ENCODE assay signal across 17 cellular contexts in the genomic region with DNA sequence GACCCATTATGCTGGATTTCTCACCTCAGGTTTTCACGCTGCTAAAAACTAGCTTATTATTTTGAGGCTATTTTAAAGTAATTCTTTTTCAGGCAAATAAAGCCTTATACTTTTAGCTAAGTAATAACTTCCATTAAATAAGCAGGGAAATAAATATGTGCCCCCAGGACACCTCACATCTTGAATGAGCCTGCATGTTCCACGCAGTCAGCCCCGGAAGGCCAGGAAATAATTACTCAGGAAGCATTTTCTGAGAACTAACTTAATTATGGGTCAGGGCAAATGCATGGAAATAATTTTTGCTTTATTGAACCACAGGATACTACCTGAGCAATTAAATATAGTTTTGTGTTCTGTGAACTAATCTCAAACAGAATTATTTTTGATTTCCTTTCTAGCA. TPM values are rescaled to one million over a fixed set of nuclear protein-coding genes. Genes with fewer than 3 reads are reported as not detected.
DNase-seq lines count a peak whose midpoint lies in the region; ATAC-seq and TF ChIP-seq lines count a peak whose summit lies in the region.
"Had no signal": no experiment of that assay in that cellular context is flagged by ENCODE, and none has a peak within 500 bp of the region (broad histone marks: within the 10 kb centered on the region; RNA-seq: fewer than 3 reads in every experiment).

No MANE protein-coding gene starts in this region.

- H3K4me2 ChIP-seq in OCI-LY7 (ENCODE audit: low read length) = no peak overlapping the region
- H3K4me2 ChIP-seq: GM23338 had no signal

- no peaks in the 10 kb centered on the region for H3K36me3 ChIP-seq in BE2C
- H3K36me3 ChIP-seq in OCI-LY7 (ENCODE audit: insufficient read depth, low read length) = peaks cover 89% of the 10 kb centered on the region

- no peak for TF ChIP-seq CTCF in BE2C (IDR thresholded peaks at IDR 0.05; ENCODE audit: low read depth, low read length)
- TF ChIP-seq CTCF in OCI-LY7 (conservative IDR thresholded peaks at IDR 0.05; ENCODE audit: low read length) = no peak

- DNase-seq in NCI-H1105 treated with DMSO at 0.1 percent for 48 hours (lab: John Stamatoyannopoulos, UW) (peak; percentile 22), NCI-H1105 (lab: John Stamatoyannopoulos, UW) (no peak), BE2C (peak; percentile 51), OCI-LY7 (ENCODE audit: low spot score) (no peak), left kidney (ENCODE audit: low read depth, low spot score) (peak; percentile 27), NCI-H2081 treated with DMSO at 0.1 percent for 48 hours (lab: John Stamatoyannopoulos, UW) (no peak)
- DNase-seq: AML-193; C1 segment of cervical spinal cord; Calu3; CD4-positive, alpha-beta T cell; DMS 273 treated with DMSO at 0.1 percent for 48 hours; H7 had no signal

- intact Hi-C loops in OCI-LY7 (cut with micrococcal nuclease; ENCODE audit: unreplicated experiment) = no loop called here

- no peak overlapping the region for H3K27ac ChIP-seq in OCI-LY7 (ENCODE audit: low read depth, low read length, poor library complexity, severe bottlenecking)
- H3K27ac ChIP-seq: 22Rv1 had no signal

- ATAC-seq in HG02623 (IDR thresholded peaks at IDR 0.05; ENCODE audit: unreplicated experiment) (no peak), HG03565 (IDR thresholded peaks at IDR 0.05; ENCODE audit: unreplicated experiment) (no peak)
- ATAC-seq: GM23338, HepG2 had no signal

- H3K79me2 ChIP-seq in OCI-LY7 (ENCODE audit: insufficient read depth, low read depth, low read length) = peaks cover 36% of the 10 kb centered on the region

- H3K4me3 ChIP-seq in BE2C (ENCODE audit: low read depth, low read length) = peak overlapping the region; percentile 4; the same call in 1 of the 2 replicates
- no peak overlapping the region for H3K4me3 ChIP-seq in OCI-LY7 (ENCODE audit: low read depth, low read length, poor library complexity, severe bottlenecking)
- H3K4me3 ChIP-seq: GM23338 had no signal

- H3K9me3 ChIP-seq in BE2C = no peaks in the 10 kb centered on the region
- H3K9me3 ChIP-seq in OCI-LY7 (ENCODE audit: low read length) = no peaks in the 10 kb centered on the region

- H2AFZ ChIP-seq in OCI-LY7 (ENCODE audit: low read length) = no peak overlapping the region
- H2AFZ ChIP-seq: GM23338 had no signal

- CTCF ChIA-PET in OCI-LY7 (lab: Charles Lee; ENCODE audit: unreplicated experiment) = no interaction called here

- H3K27me3 ChIP-seq in BE2C = no peaks in the 10 kb centered on the region

- H3K9me2 ChIP-seq in OCI-LY7 (ENCODE audit: insufficient read depth, low read length) = no peaks in the 10 kb centered on the region

- TSS peak; percentile 15 for BruUV-seq in OCI-LY7 (replicated peaks; lab: Mats Ljungman, UMichigan)

- POLR2A ChIA-PET in OCI-LY7 (lab: Charles Lee) = interaction anchor here (0.6 to 1.6 kb wide), 4 partner anchors 9 to 286 kb away, joined by 3 to 6 read pairs (median 4); no protein-coding TSS in a partner anchor

- H3K4me1 ChIP-seq in BE2C (peaks cover 14% of the 10 kb centered on the region), OCI-LY7 (ENCODE audit: insufficient read depth, low read length, poor library complexity, severe bottlenecking) (peaks cover 12% of the 10 kb centered on the region)

- no peaks in the 10 kb centered on the region for H4K20me1 ChIP-seq in OCI-LY7 (ENCODE audit: insufficient read depth, low read length)

RNA-seq across cellular contexts. Expression of gene STX7, which starts 41.1 kb away (rescaled TPM):
- 10.3 TPM for polyA plus RNA-seq in BE2C (2012; ENCODE audit: insufficient read depth, insufficient read length, low read depth)
- 66.5 and 88.8 TPM in 2 replicates for total RNA-seq in OCI-LY7 (2014; rRNA removed; shearing (Covaris generic))
- total RNA-seq in OCI-LY7 (2022) = 164 and 178 TPM in 2 replicates

Comparison
In these comparisons a context has a peak if more than half of its experiments do, and no peak if none do; other contexts are left out.
1. DNase-seq: peak in NCI-H1105 treated with DMSO at 0.1 percent for 48 hours (single experiment), BE2C (single experiment) and left kidney (single experiment); none in NCI-H1105 (single experiment), OCI-LY7 (single experiment) and NCI-H2081 treated with DMSO at 0.1 percent for 48 hours (single experiment).